9 cellular contexts compared by ENCODE assay signal in the genomic region with DNA sequence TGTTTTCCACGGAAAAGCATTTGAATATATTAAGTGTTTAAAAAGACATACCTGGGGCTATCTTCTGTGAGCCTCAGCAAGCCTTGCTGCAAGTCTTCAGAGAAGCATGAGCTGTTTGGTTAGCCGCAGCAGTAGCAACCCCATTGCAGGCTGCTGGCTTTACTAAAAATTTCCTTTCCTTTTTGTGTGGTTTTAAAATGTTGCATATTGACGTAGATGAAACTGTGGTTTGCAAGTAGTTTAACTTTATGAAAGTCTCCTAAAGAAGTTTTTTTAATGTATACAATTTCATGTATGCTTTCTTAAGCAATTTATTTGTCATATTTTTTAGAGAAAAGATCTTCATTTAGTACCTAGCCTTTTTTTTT. TPM values are rescaled to one million over a fixed set of nuclear protein-coding genes. Genes with fewer than 3 reads are reported as not detected.
DNase-seq lines count a peak whose midpoint lies in the region; ATAC-seq lines count a peak whose summit lies in the region.
"Had no signal": no experiment of that assay in that cellular context is flagged by ENCODE, and none has a peak within 500 bp of the region (broad histone marks: within the 10 kb centered on the region; RNA-seq: fewer than 3 reads in every experiment).

Gene GPR171 (minus strand): TSS at position 164 of the 368 bp plus-strand sequence. CDS start 3,830 bp downstream, outside the sequence.

- no peaks in the 10 kb centered on the region for H3K79me1 ChIP-seq in mesenchymal stem cell (replicated peaks; ENCODE audit: low read length, poor library complexity, severe bottlenecking)

- H2BK120ac ChIP-seq in mesenchymal stem cell (ENCODE audit: low read depth, low read length) = no peak within 1 kb of the TSS

- no peak within 1 kb of the TSS for H3K18ac ChIP-seq in mesenchymal stem cell (ENCODE audit: low read depth in 1 of 2, low read length in 2 of 2)

- H3K23ac ChIP-seq in mesenchymal stem cell (ENCODE audit: low read length in 2 of 2) = no peak within 1 kb of the TSS

- peaks cover 0 to 9% (median 0%) of the 10 kb centered on the region in 5 donors for H3K9me3 Mint-ChIP-seq in CD8-positive, alpha-beta memory T cell
- H3K9me3 Mint-ChIP-seq: naive B cell had no signal

- H3K36me3 ChIP-seq in CD8-positive, alpha-beta memory T cell (ENCODE audit: insufficient read depth, low read length) = peaks cover 11% of the 10 kb centered on the region
- H3K36me3 ChIP-seq in mesenchymal stem cell (ENCODE audit: control insufficient read depth in 1 of 2, insufficient read depth in 2 of 2, low read depth in 1 of 2, low read length in 2 of 2) = no peaks in the 10 kb centered on the region

- no peak within 1 kb of the TSS for H2AFZ ChIP-seq in mesenchymal stem cell (ENCODE audit: low read depth, low read length)

- peaks cover 15 to 47% (median 32%) of the 10 kb centered on the region in 3 donors for H3K36me3 Mint-ChIP-seq in CD8-positive, alpha-beta memory T cell

- H3K4me2 ChIP-seq in mesenchymal stem cell (ENCODE audit: low read length, poor library complexity, severe bottlenecking) = no peak within 1 kb of the TSS

- H2BK12ac ChIP-seq in mesenchymal stem cell (ENCODE audit: low read length in 2 of 2) = no peak within 1 kb of the TSS

- H2BK5ac ChIP-seq in mesenchymal stem cell (ENCODE audit: low read depth, low read length, poor library complexity, severe bottlenecking) = peak within 1 kb of the TSS; percentile 31

- H3K4ac ChIP-seq in mesenchymal stem cell (ENCODE audit: low read depth in 1 of 2, low read length in 2 of 2) = no peak within 1 kb of the TSS

- peak; percentile 46 to 86 (median 82) for DNase-seq in CD8-positive, alpha-beta memory T cell
- DNase-seq in T-helper 22 cell (ENCODE audit: low read depth) (peak; percentile 62), mesenchymal stem cell (no peak), NCI-H1436 treated with DMSO at 0.1 percent for 48 hours (lab: John Stamatoyannopoulos, UW) (no peak), NCI-H2196 (lab: John Stamatoyannopoulos, UW; ENCODE audit: unreplicated experiment) (no peak), ureter (ENCODE audit: low spot score) (no peak), DMS79 (lab: John Stamatoyannopoulos, UW) (no peak)
- DNase-seq: naive B cell had no signal

- CTCF ChIA-PET in CD8-positive, alpha-beta memory T cell (lab: Charles Lee) = interaction anchor here (0.6 to 2.9 kb wide), 7 partner anchors 20 to 440 kb away, joined by 3 to 15 read pairs (median 4); partner anchors contain the start of gene SIAH2

- no peaks in the 10 kb centered on the region for H3K27me3 ChIP-seq in CD8-positive, alpha-beta memory T cell (ENCODE audit: insufficient read depth, low read length, poor library complexity, severe bottlenecking)
- H3K27me3 ChIP-seq in mesenchymal stem cell (ENCODE audit: control insufficient read depth in 1 of 2, insufficient read depth in 1 of 2, low read length in 2 of 2) = no peaks in the 10 kb centered on the region

- WGBS in mesenchymal stem cell = 98% methylated on average over 2 of the region's 3 CpGs

- H2AK5ac ChIP-seq in mesenchymal stem cell (ENCODE audit: low read length, severe bottlenecking) = no peak within 1 kb of the TSS

- peak within 1 kb of the TSS; percentile 78 to 97 (median 88) for H3K4me3 Mint-ChIP-seq in CD8-positive, alpha-beta memory T cell
- H3K4me3 Mint-ChIP-seq: naive B cell had no signal

- no peak within 1 kb of the TSS for H4K8ac ChIP-seq in mesenchymal stem cell (ENCODE audit: low read length)

- no peak within 1 kb of the TSS for H2BK15ac ChIP-seq in mesenchymal stem cell (ENCODE audit: low read depth, poor library complexity, severe bottlenecking)

- H3K4me1 ChIP-seq in CD8-positive, alpha-beta memory T cell (ENCODE audit: insufficient read depth, low read length) = peaks cover 71% of the 10 kb centered on the region
- H3K4me1 ChIP-seq in mesenchymal stem cell (ENCODE audit: control insufficient read depth, insufficient read depth, low read depth, low read length) = peaks cover 2% of the 10 kb centered on the region

- peak within 1 kb of the TSS; percentile 91 to 97 (median 94) for H3K27ac Mint-ChIP-seq in CD8-positive, alpha-beta memory T cell

- H3K27ac ChIP-seq in CD8-positive, alpha-beta memory T cell (ENCODE audit: low read depth, low read length) = peak within 1 kb of the TSS; percentile 62
- H3K27ac ChIP-seq in mesenchymal stem cell (ENCODE audit: low read length, poor library complexity, severe bottlenecking) = no peak within 1 kb of the TSS

- H3K4me3 ChIP-seq in CD8-positive, alpha-beta memory T cell (ENCODE audit: low read length) = peak within 1 kb of the TSS; percentile 54
- H3K4me3 ChIP-seq in mesenchymal stem cell (ENCODE audit: insufficient read depth in 1 of 2, low read depth in 1 of 2, low read length in 2 of 2) = no peak within 1 kb of the TSS

- H4K91ac ChIP-seq in mesenchymal stem cell (ENCODE audit: low read length) = no peak within 1 kb of the TSS

- H3K9me3 ChIP-seq in CD8-positive, alpha-beta memory T cell (ENCODE audit: low read length) = no peaks in the 10 kb centered on the region
- no peaks in the 10 kb centered on the region for H3K9me3 ChIP-seq in mesenchymal stem cell (ENCODE audit: control insufficient read depth, low read length)

- H3K4me1 Mint-ChIP-seq in CD8-positive, alpha-beta memory T cell = peaks cover 65 to 84% (median 76%) of the 10 kb centered on the region in 3 donors

- POLR2A ChIA-PET in CD8-positive, alpha-beta memory T cell (lab: Charles Lee) = interaction anchor here (0.6 to 1.6 kb wide), 5 partner anchors 8 to 439 kb away, joined by 3 to 4 read pairs (median 3); no protein-coding TSS in a partner anchor

- H3K14ac ChIP-seq in mesenchymal stem cell (ENCODE audit: low read length in 2 of 2) = no peak within 1 kb of the TSS

- H3K9ac ChIP-seq in mesenchymal stem cell (ENCODE audit: low read length) = no peak within 1 kb of the TSS

- ATAC-seq in HG02571 (IDR thresholded peaks at IDR 0.05; ENCODE audit: unreplicated experiment) = peak; percentile 87

- no peaks in the 10 kb centered on the region for H3K27me3 Mint-ChIP-seq in CD8-positive, alpha-beta memory T cell
- H3K27me3 Mint-ChIP-seq: naive B cell had no signal

RNA-seq across cellular contexts. Expression of gene GPR171, which starts in this region (rescaled TPM):
- 100 to 1,000 TPM; 179 to 188 TPM for total RNA-seq in CD8-positive, alpha-beta memory T cell
- 264 TPM for polyA plus RNA-seq in CD8-positive, alpha-beta memory T cell
- not detected for polyA plus RNA-seq in mesenchymal stem cell (2013, experiment 1 of 2)
- polyA plus RNA-seq in mesenchymal stem cell (2013, experiment 2 of 2) = 0.04 TPM
- 4.7 TPM for total RNA-seq in ureter

Comparison
In these comparisons a context has a peak if more than half of its experiments do, and no peak if none do; other contexts are left out.
1. RNA of gene GPR171 (total RNA-seq): 179 to 188 TPM in CD8-positive, alpha-beta memory T cell; 4.7 TPM in ureter (single experiment); every median in the first group is over 10 times any median in the second.
2. DNase-seq: peak in CD8-positive, alpha-beta memory T cell (5 of 5) and T-helper 22 cell (single experiment); none in mesenchymal stem cell (single experiment), NCI-H1436 treated with DMSO at 0.1 percent for 48 hours (single experiment), NCI-H2196 (single experiment), ureter (single experiment) and DMS79 (single experiment).